Comparison of ENCODE assay signal across 21 cellular contexts in genomic region chr1:198978523-198978922, GRCh38.
DNase-seq lines count a peak whose midpoint lies in the region; ATAC-seq and TF ChIP-seq lines count a peak whose summit lies in the region.
"Had no signal": no experiment of that assay in that cellular context is flagged by ENCODE, and none has a peak within 500 bp of the region (broad histone marks: within the 10 kb centered on the region; RNA-seq: fewer than 3 reads in every experiment).

No MANE protein-coding gene starts in this region.

- no peak for TF ChIP-seq CTCF in natural killer cell (IDR thresholded peaks at IDR 0.05)

- H3K4me1 Mint-ChIP-seq in activated CD4-positive, alpha-beta T cell treated with anti-CD3 and anti-CD28 coated beads for 36 hours = peaks cover 9% of the 10 kb centered on the region
- H3K4me1 Mint-ChIP-seq in natural killer cell treated with Interleukin-12 subunit alpha and Interleukin-12 subunit beta and Interleukin-15 and Interleukin-18, amount 100 ng/mL, for 72 hours (ENCODE audit: low read depth in 2 of 2) = peaks cover 13 to 22% of the 10 kb centered on the region in 2 donors
- peaks cover 0 to 5% of the 10 kb centered on the region in 2 donors for H3K4me1 Mint-ChIP-seq in natural killer cell

- intact Hi-C loops in activated CD4-positive, alpha-beta T cell treated with anti-CD3 and anti-CD28 coated beads for 36 hours (cut with DNase I, micrococcal nuclease) = no loop called here
- intact Hi-C loops in natural killer cell (cut with micrococcal nuclease) = no loop called here

- CTCF ChIA-PET in activated CD4-positive, alpha-beta T cell treated with anti-CD3 and anti-CD28 coated beads for 36 hours (lab: Charles Lee) = interaction anchor here (0.6 kb wide), 1 partner anchor 153 kb away, joined by 3 read pairs; no protein-coding TSS in a partner anchor

- POLR2A ChIA-PET in activated CD4-positive, alpha-beta T cell treated with anti-CD3 and anti-CD28 coated beads for 36 hours (lab: Charles Lee) = no interaction called here

- no peak overlapping the region for H3K4me3 Mint-ChIP-seq in activated CD4-positive, alpha-beta T cell treated with anti-CD3 and anti-CD28 coated beads for 36 hours
- H3K4me3 Mint-ChIP-seq in natural killer cell treated with Interleukin-12 subunit alpha and Interleukin-12 subunit beta and Interleukin-15 and Interleukin-18, amount 100 ng/mL, for 72 hours = peak overlapping the region; percentile 56
- H3K4me3 Mint-ChIP-seq in natural killer cell = no peak overlapping the region
- H3K4me3 Mint-ChIP-seq: CD4-positive, alpha-beta memory T cell had no signal

- ATAC-seq in activated CD4-positive, alpha-beta T cell treated with anti-CD3 and anti-CD28 coated beads for 36 hours = peak; percentile 55
- ATAC-seq in natural killer cell treated with Interleukin-12 subunit alpha and Interleukin-12 subunit beta and Interleukin-15 and Interleukin-18, amount 100 ng/mL, for 72 hours = peak; percentile 57 to 90
- ATAC-seq in natural killer cell (no peak), GM19395 (IDR thresholded peaks at IDR 0.05; ENCODE audit: unreplicated experiment) (peak; percentile 56), GM19328 (IDR thresholded peaks at IDR 0.05; ENCODE audit: unreplicated experiment) (no peak), HG03457 (IDR thresholded peaks at IDR 0.05; ENCODE audit: unreplicated experiment) (no peak)
- ATAC-seq: Right ventricle myocardium inferior, SK-N-SH treated with all-trans-retinoic acid at 6 μM for 48 hours had no signal

- H3K27me3 Mint-ChIP-seq in activated CD4-positive, alpha-beta T cell treated with anti-CD3 and anti-CD28 coated beads for 36 hours = no peaks in the 10 kb centered on the region
- no peaks in the 10 kb centered on the region for H3K27me3 Mint-ChIP-seq in natural killer cell treated with Interleukin-12 subunit alpha and Interleukin-12 subunit beta and Interleukin-15 and Interleukin-18, amount 100 ng/mL, for 72 hours
- H3K27me3 Mint-ChIP-seq in natural killer cell (ENCODE audit: low read depth in 2 of 2) = no peaks in the 10 kb centered on the region
- H3K27me3 Mint-ChIP-seq: CD4-positive, alpha-beta memory T cell had no signal

- DNase-seq in activated CD4-positive, alpha-beta T cell treated with anti-CD3 and anti-CD28 coated beads for 36 hours = no peak
- DNase-seq in activated CD4-positive, alpha-beta T cell treated with anti-CD3 and anti-CD28 coated beads for 1 hour = no peak
- no peak for DNase-seq in natural killer cell treated with Interleukin-12 subunit alpha and Interleukin-12 subunit beta and Interleukin-15 and Interleukin-18, amount 100 ng/mL, for 72 hours (ENCODE audit: low spot score)
- DNase-seq in natural killer cell = no peak
- DNase-seq: C1 segment of cervical spinal cord; CD4-positive, alpha-beta memory T cell; COR-L47; DMS53; NCI-H1048; NCI-H1417; NCI-H1694; NCI-H2029 treated with DMSO at 0.1 percent for 48 hours; NCI-H446 treated with DMSO at 0.1 percent for 48 hours; NCI-H526; PC-9; SJCRH30 had no signal

- H3K36me3 Mint-ChIP-seq in activated CD4-positive, alpha-beta T cell treated with anti-CD3 and anti-CD28 coated beads for 36 hours (ENCODE audit: low read depth) = no peaks in the 10 kb centered on the region
- no peaks in the 10 kb centered on the region for H3K36me3 Mint-ChIP-seq in natural killer cell treated with Interleukin-12 subunit alpha and Interleukin-12 subunit beta and Interleukin-15 and Interleukin-18, amount 100 ng/mL, for 72 hours
- no peaks in the 10 kb centered on the region for H3K36me3 Mint-ChIP-seq in natural killer cell
- H3K36me3 Mint-ChIP-seq: CD4-positive, alpha-beta memory T cell had no signal

- H3K9me3 Mint-ChIP-seq in activated CD4-positive, alpha-beta T cell treated with anti-CD3 and anti-CD28 coated beads for 36 hours (ENCODE audit: low read depth) = no peaks in the 10 kb centered on the region
- H3K9me3 Mint-ChIP-seq in natural killer cell treated with Interleukin-12 subunit alpha and Interleukin-12 subunit beta and Interleukin-15 and Interleukin-18, amount 100 ng/mL, for 72 hours = no peaks in the 10 kb centered on the region
- H3K9me3 Mint-ChIP-seq in natural killer cell = no peaks in the 10 kb centered on the region

- H3K27ac Mint-ChIP-seq in activated CD4-positive, alpha-beta T cell treated with anti-CD3 and anti-CD28 coated beads for 36 hours = no peak overlapping the region
- no peak overlapping the region for H3K27ac Mint-ChIP-seq in natural killer cell treated with Interleukin-12 subunit alpha and Interleukin-12 subunit beta and Interleukin-15 and Interleukin-18, amount 100 ng/mL, for 72 hours
- H3K27ac Mint-ChIP-seq in natural killer cell = no peak overlapping the region
- H3K27ac Mint-ChIP-seq: CD4-positive, alpha-beta memory T cell had no signal

Comparison
In these comparisons a context has a peak if more than half of its experiments do, and no peak if none do; other contexts are left out.
1. ATAC-seq: peak in activated CD4-positive, alpha-beta T cell treated with anti-CD3 and anti-CD28 coated beads for 36 hours (single experiment), natural killer cell treated with Interleukin-12 subunit alpha and Interleukin-12 subunit beta and Interleukin-15 and Interleukin-18, amount 100 ng/mL, for 72 hours (2 of 2) and GM19395 (single experiment); none in natural killer cell (0 of 3), GM19328 (single experiment) and HG03457 (single experiment).